ENCODE assay signal across 1 cellular context in genomic region chr6:34096193-34096592, GRCh38.
A peak's percentile ranks its signal among the peaks of the same experiment; 100 is the strongest.
TF ChIP-seq lines count a peak whose summit lies in the region.

No MANE protein-coding gene starts in this region.

TF ChIP-seq in HepG2, 621 proteins besides CTCF, POLR2A, EP300 and RAD21:
- TF ChIP-seq ZNF124 (CRISPR knock-in tag; IDR thresholded peaks at IDR 0.05) = no peak
- no peak for TF ChIP-seq GFI1 (CRISPR knock-in tag; IDR thresholded peaks at IDR 0.05; ENCODE audit: borderline replicate concordance)
- no peak for TF ChIP-seq NKX3-1 (CRISPR knock-in tag; IDR thresholded peaks at IDR 0.05)
- no peak for TF ChIP-seq TFE3 (CRISPR knock-in tag; IDR thresholded peaks at IDR 0.05)
- TF ChIP-seq ATF7 (IDR thresholded peaks at IDR 0.05) = 0 out of 2 replicates have a peak, but pooled peaks have one; percentile 34
- no peak for TF ChIP-seq ATF7 (CRISPR knock-in tag; IDR thresholded peaks at IDR 0.05)
- no peak for TF ChIP-seq GMEB2 (CRISPR knock-in tag; IDR thresholded peaks at IDR 0.05; ENCODE audit: low read depth)
- TF ChIP-seq RFX3 (CRISPR knock-in tag; IDR thresholded peaks at IDR 0.05) = no peak
